ENCODE assay signal across 2 cellular contexts in the genomic region with DNA sequence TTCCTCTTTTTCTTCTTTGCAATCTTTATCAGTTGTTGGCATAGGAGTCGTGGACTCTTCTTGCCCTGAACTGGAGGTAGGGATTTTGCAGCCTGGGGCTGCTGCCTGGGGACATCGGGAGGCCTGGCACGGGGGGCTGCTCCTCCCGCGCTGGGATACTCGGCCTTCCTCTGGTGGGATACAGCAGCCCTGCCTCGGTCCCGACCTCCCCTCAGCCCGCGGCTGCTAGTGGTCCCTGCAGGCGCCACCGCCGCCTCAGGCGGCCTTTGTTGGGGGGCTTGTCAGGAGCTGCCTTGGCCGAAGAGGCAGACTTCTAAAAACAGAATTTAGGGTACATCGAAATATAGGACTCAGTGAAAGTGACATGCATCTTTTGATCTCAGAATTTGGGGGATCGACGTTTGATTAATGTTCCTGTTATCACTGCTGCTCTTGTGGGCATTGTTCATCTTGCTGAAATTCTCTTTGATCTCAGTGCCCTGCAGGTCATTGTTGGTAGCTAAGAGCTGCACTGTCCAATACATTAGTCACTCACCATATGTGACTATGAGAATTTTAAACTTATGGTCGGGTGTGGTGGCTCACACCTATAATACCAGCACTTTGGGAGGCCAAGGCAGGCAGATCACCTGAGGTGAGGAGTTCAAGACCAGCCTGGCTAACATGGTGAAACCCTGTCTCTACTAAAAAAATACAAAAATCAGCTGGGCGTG.
TF ChIP-seq lines count a peak whose summit lies in the region.

No MANE protein-coding gene starts in this region.

TF ChIP-seq in HEK293, 187 proteins besides CTCF, POLR2A, EP300 and RAD21:
- TF ChIP-seq ZNF558 (tag by site-specific recombination; IDR thresholded peaks at IDR 0.05) (no peak), ZBTB17 (tag by site-specific recombination; IDR thresholded peaks at IDR 0.05) (0 out of 2 replicates have a peak, but pooled peaks have one; percentile 10)
TF ChIP-seq in HEK293: peak in this region for 1.

TF ChIP-seq in K562, 482 proteins besides CTCF, POLR2A, EP300 and RAD21:
- peak; percentile 40; the same call in 1 of the 2 replicates for TF ChIP-seq POLR2G (IDR thresholded peaks at IDR 0.05; ENCODE audit: low read depth, low read length)
- no peak for TF ChIP-seq ZNF408 (CRISPR knock-in tag; IDR thresholded peaks at IDR 0.05; ENCODE audit: low read depth)
- 0 out of 2 replicates have a peak, but pooled peaks have one; percentile 21 for TF ChIP-seq ZBTB17 (CRISPR knock-in tag; IDR thresholded peaks at IDR 0.05)
- TF ChIP-seq, protein P1, sequence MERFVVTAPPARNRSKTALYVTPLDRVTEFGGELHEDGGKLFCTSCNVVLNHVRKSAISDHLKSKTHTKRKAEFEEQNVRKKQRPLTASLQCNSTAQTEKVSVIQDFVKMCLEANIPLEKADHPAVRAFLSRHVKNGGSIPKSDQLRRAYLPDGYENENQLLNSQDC (CRISPR knock-in tag; IDR thresholded peaks at IDR 0.05) = no peak
